Comparison of ENCODE assay signal across 2 cellular contexts in the genomic region with DNA sequence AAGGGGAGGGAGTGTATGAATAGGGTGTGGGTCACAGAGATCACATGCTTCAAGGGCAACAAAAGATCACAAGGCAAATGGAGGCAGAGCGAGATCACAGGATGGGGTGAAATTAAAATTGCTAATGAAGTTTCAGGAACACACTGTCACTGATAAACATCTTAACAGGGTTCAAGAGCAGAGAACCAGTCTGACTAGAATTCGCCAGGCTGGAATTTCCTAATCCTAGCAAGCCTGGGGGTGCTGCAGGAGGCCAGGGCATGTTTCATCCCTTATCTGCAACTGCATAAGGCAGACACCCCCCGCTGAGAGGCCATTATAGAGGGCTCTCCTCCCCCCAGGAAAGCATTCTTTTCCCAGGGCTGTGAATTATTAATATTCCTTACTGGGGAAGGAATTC.
TF ChIP-seq lines count a peak whose summit lies in the region.

No MANE protein-coding gene starts in this region.

TF ChIP-seq in GM23338, 12 proteins besides CTCF, POLR2A, EP300 and RAD21:
- TF ChIP-seq, protein P1, sequence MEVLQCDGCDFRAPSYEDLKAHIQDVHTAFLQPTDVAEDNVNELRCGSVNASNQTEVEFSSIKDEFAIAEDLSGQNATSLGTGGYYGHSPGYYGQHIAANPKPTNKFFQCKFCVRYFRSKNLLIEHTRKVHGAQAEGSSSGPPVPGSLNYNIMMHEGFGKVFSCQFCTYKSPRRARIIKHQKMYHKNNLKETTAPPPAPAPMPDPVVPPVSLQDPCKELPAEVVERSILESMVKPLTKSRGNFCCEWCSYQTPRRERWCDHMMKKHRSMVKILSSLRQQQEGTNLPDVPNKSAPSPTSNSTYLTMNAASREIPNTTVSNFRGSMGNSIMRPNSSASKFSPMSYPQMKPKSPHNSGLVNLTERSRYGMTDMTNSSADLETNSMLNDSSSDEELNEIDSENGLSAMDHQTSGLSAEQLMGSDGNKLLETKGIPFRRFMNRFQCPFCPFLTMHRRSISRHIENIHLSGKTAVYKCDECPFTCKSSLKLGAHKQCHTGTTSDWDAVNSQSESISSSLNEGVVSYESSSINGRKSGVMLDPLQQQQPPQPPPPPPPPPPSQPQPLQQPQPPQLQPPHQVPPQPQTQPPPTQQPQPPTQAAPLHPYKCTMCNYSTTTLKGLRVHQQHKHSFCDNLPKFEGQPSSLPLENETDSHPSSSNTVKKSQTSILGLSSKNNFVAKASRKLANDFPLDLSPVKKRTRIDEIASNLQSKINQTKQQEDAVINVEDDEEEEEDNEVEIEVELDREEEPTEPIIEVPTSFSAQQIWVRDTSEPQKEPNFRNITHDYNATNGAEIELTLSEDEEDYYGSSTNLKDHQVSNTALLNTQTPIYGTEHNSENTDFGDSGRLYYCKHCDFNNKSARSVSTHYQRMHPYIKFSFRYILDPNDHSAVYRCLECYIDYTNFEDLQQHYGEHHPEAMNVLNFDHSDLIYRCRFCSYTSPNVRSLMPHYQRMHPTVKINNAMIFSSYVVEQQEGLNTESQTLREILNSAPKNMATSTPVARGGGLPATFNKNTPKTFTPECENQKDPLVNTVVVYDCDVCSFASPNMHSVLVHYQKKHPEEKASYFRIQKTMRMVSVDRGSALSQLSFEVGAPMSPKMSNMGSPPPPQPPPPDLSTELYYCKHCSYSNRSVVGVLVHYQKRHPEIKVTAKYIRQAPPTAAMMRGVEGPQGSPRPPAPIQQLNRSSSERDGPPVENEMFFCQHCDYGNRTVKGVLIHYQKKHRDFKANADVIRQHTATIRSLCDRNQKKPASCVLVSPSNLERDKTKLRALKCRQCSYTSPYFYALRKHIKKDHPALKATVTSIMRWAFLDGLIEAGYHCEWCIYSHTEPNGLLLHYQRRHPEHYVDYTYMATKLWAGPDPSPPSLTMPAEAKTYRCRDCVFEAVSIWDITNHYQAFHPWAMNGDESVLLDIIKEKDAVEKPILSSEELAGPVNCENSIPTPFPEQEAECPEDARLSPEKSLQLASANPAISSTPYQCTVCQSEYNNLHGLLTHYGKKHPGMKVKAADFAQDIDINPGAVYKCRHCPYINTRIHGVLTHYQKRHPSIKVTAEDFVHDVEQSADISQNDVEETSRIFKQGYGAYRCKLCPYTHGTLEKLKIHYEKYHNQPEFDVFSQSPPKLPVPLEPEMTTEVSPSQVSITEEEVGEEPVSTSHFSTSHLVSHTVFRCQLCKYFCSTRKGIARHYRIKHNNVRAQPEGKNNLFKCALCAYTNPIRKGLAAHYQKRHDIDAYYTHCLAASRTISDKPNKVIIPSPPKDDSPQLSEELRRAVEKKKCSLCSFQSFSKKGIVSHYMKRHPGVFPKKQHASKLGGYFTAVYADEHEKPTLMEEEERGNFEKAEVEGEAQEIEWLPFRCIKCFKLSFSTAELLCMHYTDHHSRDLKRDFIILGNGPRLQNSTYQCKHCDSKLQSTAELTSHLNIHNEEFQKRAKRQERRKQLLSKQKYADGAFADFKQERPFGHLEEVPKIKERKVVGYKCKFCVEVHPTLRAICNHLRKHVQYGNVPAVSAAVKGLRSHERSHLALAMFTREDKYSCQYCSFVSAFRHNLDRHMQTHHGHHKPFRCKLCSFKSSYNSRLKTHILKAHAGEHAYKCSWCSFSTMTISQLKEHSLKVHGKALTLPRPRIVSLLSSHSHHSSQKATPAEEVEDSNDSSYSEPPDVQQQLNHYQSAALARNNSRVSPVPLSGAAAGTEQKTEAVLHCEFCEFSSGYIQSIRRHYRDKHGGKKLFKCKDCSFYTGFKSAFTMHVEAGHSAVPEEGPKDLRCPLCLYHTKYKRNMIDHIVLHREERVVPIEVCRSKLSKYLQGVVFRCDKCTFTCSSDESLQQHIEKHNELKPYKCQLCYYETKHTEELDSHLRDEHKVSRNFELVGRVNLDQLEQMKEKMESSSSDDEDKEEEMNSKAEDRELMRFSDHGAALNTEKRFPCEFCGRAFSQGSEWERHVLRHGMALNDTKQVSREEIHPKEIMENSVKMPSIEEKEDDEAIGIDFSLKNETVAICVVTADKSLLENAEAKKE (CRISPR knock-in tag; IDR thresholded peaks at IDR 0.05) = peak; percentile 60; the same call in 1 of the 2 replicates

TF ChIP-seq in H1, 55 proteins besides CTCF, POLR2A, EP300 and RAD21:
- TF ChIP-seq NANOG (IDR thresholded peaks at IDR 0.05; ENCODE audit: insufficient read depth, low read depth, low read length, poor library complexity, severe bottlenecking) (peak; percentile 52), TEAD4 (IDR thresholded peaks at IDR 0.05; ENCODE audit: low read depth, low read length) (peak; percentile 33; the same call in 1 of the 2 replicates), ASH2L (IDR thresholded peaks at IDR 0.05; ENCODE audit: low read length) (peak; percentile 27), SP1 (IDR thresholded peaks at IDR 0.05; ENCODE audit: low read depth, low read length) (peak; percentile 78), TCF12 (IDR thresholded peaks at IDR 0.05; ENCODE audit: low read depth, low read length) (0 out of 2 replicates have a peak, but pooled peaks have one; percentile 37), CEBPB (IDR thresholded peaks at IDR 0.05; ENCODE audit: low read depth, low read length) (0 out of 2 replicates have a peak, but pooled peaks have one; percentile 33)
